Comparison of ENCODE assay signal across 2 cellular contexts in the genomic region with DNA sequence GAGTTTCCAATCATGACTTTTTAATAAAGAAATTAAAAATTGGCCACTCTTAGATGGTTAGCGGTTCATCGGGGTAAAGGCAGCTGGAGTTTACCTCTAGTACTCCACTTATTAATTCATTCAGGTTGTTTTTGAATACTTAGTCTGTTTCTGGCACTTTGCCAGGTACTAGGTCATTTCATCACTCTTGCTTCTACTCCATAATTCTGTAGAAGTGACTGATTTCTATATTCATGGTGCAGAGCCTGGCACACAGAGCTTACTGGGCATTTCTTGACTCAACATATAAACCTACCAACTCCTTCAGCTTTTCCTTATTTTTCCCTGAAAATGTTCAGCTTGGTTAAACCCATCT.
TF ChIP-seq lines count a peak whose summit lies in the region.

No MANE protein-coding gene starts in this region.

TF ChIP-seq in Ishikawa, 13 proteins besides CTCF, POLR2A, EP300 and RAD21 (continued from another document):
- TF ChIP-seq, protein P1, sequence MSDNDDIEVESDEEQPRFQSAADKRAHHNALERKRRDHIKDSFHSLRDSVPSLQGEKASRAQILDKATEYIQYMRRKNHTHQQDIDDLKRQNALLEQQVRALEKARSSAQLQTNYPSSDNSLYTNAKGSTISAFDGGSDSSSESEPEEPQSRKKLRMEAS (IDR thresholded peaks at IDR 0.05): no peak
- TF ChIP-seq CREB1 (IDR thresholded peaks at IDR 0.05; ENCODE audit: low read depth) (no peak), TEAD4 (IDR thresholded peaks at IDR 0.05) (no peak), NFIC (IDR thresholded peaks at IDR 0.05) (peak; percentile 35; the same call in 1 of the 2 replicates), EGR1 (IDR thresholded peaks at IDR 0.05) (no peak)

TF ChIP-seq in GM12878, 131 proteins besides CTCF, POLR2A, EP300 and RAD21 (continued from another document):
- TF ChIP-seq, protein P2, sequence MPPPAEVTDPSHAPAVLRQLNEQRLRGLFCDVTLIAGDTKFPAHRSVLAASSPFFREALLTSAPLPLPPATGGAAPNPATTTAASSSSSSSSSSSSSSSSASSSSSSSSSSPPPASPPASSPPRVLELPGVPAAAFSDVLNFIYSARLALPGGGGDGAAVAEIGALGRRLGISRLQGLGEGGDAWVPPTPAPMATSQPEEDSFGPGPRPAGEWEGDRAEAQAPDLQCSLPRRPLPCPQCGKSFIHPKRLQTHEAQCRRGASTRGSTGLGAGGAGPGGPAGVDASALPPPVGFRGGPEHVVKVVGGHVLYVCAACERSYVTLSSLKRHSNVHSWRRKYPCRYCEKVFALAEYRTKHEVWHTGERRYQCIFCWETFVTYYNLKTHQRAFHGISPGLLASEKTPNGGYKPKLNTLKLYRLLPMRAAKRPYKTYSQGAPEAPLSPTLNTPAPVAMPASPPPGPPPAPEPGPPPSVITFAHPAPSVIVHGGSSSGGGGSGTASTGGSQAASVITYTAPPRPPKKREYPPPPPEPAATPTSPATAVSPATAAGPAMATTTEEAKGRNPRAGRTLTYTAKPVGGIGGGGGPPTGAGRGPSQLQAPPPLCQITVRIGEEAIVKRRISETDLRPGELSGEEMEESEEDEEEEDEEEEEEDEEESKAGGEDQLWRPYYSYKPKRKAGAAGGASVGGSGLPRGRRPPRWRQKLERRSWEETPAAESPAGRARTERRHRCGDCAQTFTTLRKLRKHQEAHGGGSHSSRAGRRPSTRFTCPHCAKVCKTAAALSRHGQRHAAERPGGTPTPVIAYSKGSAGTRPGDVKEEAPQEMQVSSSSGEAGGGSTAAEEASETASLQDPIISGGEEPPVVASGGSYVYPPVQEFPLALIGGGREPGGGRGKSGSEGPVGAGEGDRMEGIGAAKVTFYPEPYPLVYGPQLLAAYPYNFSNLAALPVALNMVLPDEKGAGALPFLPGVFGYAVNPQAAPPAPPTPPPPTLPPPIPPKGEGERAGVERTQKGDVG (CRISPR knock-in tag; IDR thresholded peaks at IDR 0.05): no peak
- TF ChIP-seq, protein P3, sequence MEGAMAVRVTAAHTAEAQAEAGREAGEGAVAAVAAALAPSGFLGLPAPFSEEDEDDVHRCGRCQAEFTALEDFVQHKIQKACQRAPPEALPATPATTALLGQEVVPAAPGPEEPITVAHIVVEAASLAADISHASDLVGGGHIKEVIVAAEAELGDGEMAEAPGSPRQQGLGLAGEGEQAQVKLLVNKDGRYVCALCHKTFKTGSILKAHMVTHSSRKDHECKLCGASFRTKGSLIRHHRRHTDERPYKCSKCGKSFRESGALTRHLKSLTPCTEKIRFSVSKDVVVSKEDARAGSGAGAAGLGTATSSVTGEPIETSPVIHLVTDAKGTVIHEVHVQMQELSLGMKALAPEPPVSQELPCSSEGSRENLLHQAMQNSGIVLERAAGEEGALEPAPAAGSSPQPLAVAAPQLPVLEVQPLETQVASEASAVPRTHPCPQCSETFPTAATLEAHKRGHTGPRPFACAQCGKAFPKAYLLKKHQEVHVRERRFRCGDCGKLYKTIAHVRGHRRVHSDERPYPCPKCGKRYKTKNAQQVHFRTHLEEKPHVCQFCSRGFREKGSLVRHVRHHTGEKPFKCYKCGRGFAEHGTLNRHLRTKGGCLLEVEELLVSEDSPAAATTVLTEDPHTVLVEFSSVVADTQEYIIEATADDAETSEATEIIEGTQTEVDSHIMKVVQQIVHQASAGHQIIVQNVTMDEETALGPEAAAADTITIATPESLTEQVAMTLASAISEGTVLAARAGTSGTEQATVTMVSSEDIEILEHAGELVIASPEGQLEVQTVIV (IDR thresholded peaks at IDR 0.05; ENCODE audit: borderline replicate concordance, partially characterized antibody): no peak
- TF ChIP-seq SP1 (IDR thresholded peaks at IDR 0.05; ENCODE audit: low read depth, low read length): no peak
- no peak for TF ChIP-seq SUZ12 (IDR thresholded peaks at IDR 0.05; ENCODE audit: unreplicated experiment)
- no peak for TF ChIP-seq POLR2AphosphoS5 (IDR thresholded peaks at IDR 0.05; ENCODE audit: low read length)
- peak; percentile 62 for TF ChIP-seq SMAD1 (IDR thresholded peaks at IDR 0.05; ENCODE audit: low read depth, partially characterized antibody)
- no peak for TF ChIP-seq SREBF2 (IDR thresholded peaks at IDR 0.05; ENCODE audit: low read length)
